ENCODE assay signal across 16 cellular contexts in genomic region chr1:3071507-3072177, GRCh38. TPM values are rescaled to one million over a fixed set of nuclear protein-coding genes. Genes with fewer than 3 reads are reported as not detected.
DNase-seq lines count a peak whose midpoint lies in the region; ATAC-seq, FAIRE-seq and TF ChIP-seq lines count a peak whose summit lies in the region.
"Had no signal": no experiment of that assay in that cellular context is flagged by ENCODE, and none has a peak within 500 bp of the region (broad histone marks: within the 10 kb centered on the region; RNA-seq: fewer than 3 reads in every experiment).

No MANE protein-coding gene starts in this region.

- WGBS in small intestine, 3 donors = 15 to 51% (median 32%) methylated on average over 15 to 16 of the region's 16 CpGs
- 89% methylated on average over 9 of the region's 16 CpGs for WGBS in mammary epithelial cell (ENCODE audit: low coverage, missing lambda C conversion rate)

- DNase-seq in T-cell = no peak
- no peak for DNase-seq in coronary artery (ENCODE audit: low spot score)
- peak in 1 of 2 donors; percentile 77 for DNase-seq in left lung
- peak; percentile 49 for DNase-seq in small intestine
- DNase-seq in SKM-1 treated with dmso at 0.1 percent for 144 hours (lab: John Stamatoyannopoulos, UW; ENCODE audit: unreplicated experiment) = no peak
- no peak for DNase-seq in mammary epithelial cell
- DNase-seq in NCI-H510A (lab: John Stamatoyannopoulos, UW) = no peak
- DNase-seq: adrenal gland, AML-193, NCI-H1694 treated with DMSO at 0.1 percent for 48 hours, NCI-H524 treated with DMSO at 0.1 percent for 48 hours, PC-9 had no signal

- no peak overlapping the region for H2AFZ ChIP-seq in mammary epithelial cell (ENCODE audit: low read depth, low read length)
- H2AFZ ChIP-seq: PC-9 had no signal

- POLR2A ChIA-PET in T-cell (lab: Charles Lee) = no interaction called here

- no peak overlapping the region for H3K9ac ChIP-seq in mammary epithelial cell (ENCODE audit: insufficient read depth, low read length)

- dilution Hi-C loops in mammary epithelial cell (cut with HindIII; ENCODE audit: low sequenced_read_pairs) = loop anchor here (5.0 kb wide), 3 partner anchors 51 to 189 kb away; no protein-coding TSS in a partner anchor

- peaks cover 52 to 97% of the 10 kb centered on the region in 2 donors for H3K27me3 ChIP-seq in left lung
- peaks cover 2 to 26% of the 10 kb centered on the region in 2 donors for H3K27me3 ChIP-seq in small intestine (ENCODE audit: control insufficient read depth in 2 of 2, insufficient read depth in 2 of 2, low read length in 2 of 2)
- H3K27me3 ChIP-seq in mammary epithelial cell (ENCODE audit: insufficient read depth, low read length) = peaks cover 37% of the 10 kb centered on the region

- TF ChIP-seq CTCF in coronary artery (IDR thresholded peaks at IDR 0.05) (no peak), left lung (IDR thresholded peaks at IDR 0.05) (no peak), mammary epithelial cell (conservative IDR thresholded peaks at IDR 0.05 in 1 of 2, IDR thresholded peaks at IDR 0.05 in 1 of 2; ENCODE audit: extremely low read depth in 1 of 2, insufficient read depth in 1 of 2, low read depth in 1 of 2, low read length in 2 of 2) (no peak)

- H3K4me1 ChIP-seq in left lung = peaks cover 2 to 33% of the 10 kb centered on the region in 2 donors
- no peaks in the 10 kb centered on the region for H3K4me1 ChIP-seq in small intestine (ENCODE audit: control insufficient read depth in 2 of 2, insufficient read depth in 1 of 2, low read depth in 1 of 2, low read length in 1 of 2)
- peaks cover 2% of the 10 kb centered on the region for H3K4me1 ChIP-seq in mammary epithelial cell (ENCODE audit: insufficient read depth, low read length)

- BruUV-seq in mammary epithelial cell (replicated peaks; lab: Mats Ljungman, UMichigan) = no TSS peak

- ATAC-seq in T-cell (replicated peaks in 1 of 4) = no peak
- ATAC-seq in left lung = no peak
- no peak for ATAC-seq in HG03159 (IDR thresholded peaks at IDR 0.05; ENCODE audit: unreplicated experiment)
- ATAC-seq: naive thymus-derived CD4-positive, alpha-beta T cell had no signal

- H3K4me3 Mint-ChIP-seq in T-cell = peak overlapping the region; percentile 6 to 44 (median 27)

- H3K9me3 Mint-ChIP-seq in T-cell = no peaks in the 10 kb centered on the region
- H3K9me3 Mint-ChIP-seq: naive thymus-derived CD4-positive, alpha-beta T cell had no signal

- H3K27ac ChIP-seq in coronary artery (peak overlapping the region; percentile 100), left lung (peak overlapping the region; percentile 65 to 83), small intestine (ENCODE audit: low read depth in 1 of 2, low read length in 1 of 2) (peak overlapping the region; percentile 76 to 87), mammary epithelial cell (ENCODE audit: insufficient read depth, low read depth, low read length) (no peak overlapping the region)
- H3K27ac ChIP-seq: adrenal gland, PC-9 had no signal

- CTCF ChIA-PET in T-cell (lab: Charles Lee) = no interaction called here
- CTCF ChIA-PET in mammary epithelial cell (lab: Charles Lee; ENCODE audit: low non-redundant PET) = no interaction called here

- H3K4me3 ChIP-seq in coronary artery (peak overlapping the region; percentile 99), left lung (peak overlapping the region in 1 of 2 donors; percentile 67), small intestine (ENCODE audit: low read depth in 1 of 2, low read length in 2 of 2) (peak overlapping the region in 1 of 2 donors; percentile 63), mammary epithelial cell (replicated peaks in 1 of 3; ENCODE audit: insufficient read depth in 1 of 3, low read depth in 2 of 3, low read length in 3 of 3) (no peak overlapping the region)
- H3K4me3 ChIP-seq: PC-9 had no signal

- peaks cover 0 to 5% (median 4%) of the 10 kb centered on the region in 3 donors for H3K4me1 Mint-ChIP-seq in T-cell

- H3K4me2 ChIP-seq in mammary epithelial cell (ENCODE audit: insufficient read depth, low read depth, low read length) = no peak overlapping the region
- H3K4me2 ChIP-seq: PC-9 had no signal

- H3K79me2 ChIP-seq in mammary epithelial cell (ENCODE audit: insufficient read depth, low read length) = no peaks in the 10 kb centered on the region

- intact Hi-C loops in left lung (cut with DNase I) (loop anchor here in 1 of 2 donors (10.0 kb wide), 1 partner anchor 213 kb away; no protein-coding TSS in a partner anchor), mammary epithelial cell (cut with micrococcal nuclease) (no loop called here)

- no peaks in the 10 kb centered on the region for H3K36me3 Mint-ChIP-seq in T-cell

- H3K9me3 ChIP-seq in left lung = no peaks in the 10 kb centered on the region
- H3K9me3 ChIP-seq in small intestine (ENCODE audit: control insufficient read depth, low read depth) = no peaks in the 10 kb centered on the region
- peaks cover 5% of the 10 kb centered on the region for H3K9me3 ChIP-seq in mammary epithelial cell (replicated peaks; ENCODE audit: insufficient read depth, low read length)
- H3K9me3 ChIP-seq: adrenal gland had no signal

- peaks cover 2% of the 10 kb centered on the region for H4K20me1 ChIP-seq in mammary epithelial cell (ENCODE audit: insufficient read depth, low read length)

- H3K36me3 ChIP-seq in left lung (no peaks in the 10 kb centered on the region), small intestine (ENCODE audit: control insufficient read depth in 2 of 2, insufficient read depth in 2 of 2, low read length in 2 of 2) (no peaks in the 10 kb centered on the region), mammary epithelial cell (ENCODE audit: insufficient read depth, low read length) (no peaks in the 10 kb centered on the region)
- H3K36me3 ChIP-seq: adrenal gland had no signal

- no peak overlapping the region for H3K27ac Mint-ChIP-seq in T-cell
- H3K27ac Mint-ChIP-seq: naive thymus-derived CD4-positive, alpha-beta T cell had no signal

- FAIRE-seq in small intestine (lab: Jason Lieb, UNC) = no peak
- FAIRE-seq: keratinocyte had no signal

- H3K27me3 Mint-ChIP-seq in T-cell = peaks cover 8 to 50% of the 10 kb centered on the region in 2 donors

- in situ Hi-C loops in mammary epithelial cell (cut with MboI; ENCODE audit: low sequenced_read_pairs in 2 of 2) = no loop called here

RNA-seq across cellular contexts. Expression of gene PRDM16, which starts 2.6 kb away (rescaled TPM):
- total RNA-seq in T-cell (under 1 TPM in 4 of 5 donors, not detected in 1; 0.15 to 0.70 (median 0.24) TPM), left lung (10 to 100 TPM; 14.9 to 18.0 TPM), mammary epithelial cell (not detected)
- polyA plus RNA-seq in small intestine (10 to 100 TPM in 1 of 3 donors, 1 to 10 TPM in 2; 5.4 to 11.4 (median 6.0) TPM), mammary epithelial cell (0.22 TPM)
- polyA minus RNA-seq in mammary epithelial cell = not detected
- total RNA-seq: PC-9 had no signal
- polyA plus RNA-seq: naive thymus-derived CD4-positive, alpha-beta T cell had no signal

RNA-seq across cellular contexts. Expression of gene ACTRT2, which starts 50.4 kb away (rescaled TPM):
- total RNA-seq in T-cell (not detected), left lung (not detected), mammary epithelial cell (not detected)
- polyA plus RNA-seq in small intestine (not detected), mammary epithelial cell (not detected)
- not detected for polyA minus RNA-seq in mammary epithelial cell
- total RNA-seq: adrenal gland; glomerular endothelial cell; naive thymus-derived CD4-positive, alpha-beta T cell; PC-9 had no signal
- polyA plus RNA-seq: adrenal gland; keratinocyte; naive thymus-derived CD4-positive, alpha-beta T cell had no signal

Comparison
In these comparisons a context has a peak if more than half of its experiments do, and no peak if none do; other contexts are left out.
1. RNA of gene PRDM16, which starts 2.6 kb away (total RNA-seq): 14.9 to 18.0 TPM in left lung; 0.15 to 0.70 TPM in T-cell and not detected in mammary epithelial cell; every median in the first group is over 4 times any median in the second.